Comparison of ENCODE assay signal across 13 cellular contexts in the genomic region with DNA sequence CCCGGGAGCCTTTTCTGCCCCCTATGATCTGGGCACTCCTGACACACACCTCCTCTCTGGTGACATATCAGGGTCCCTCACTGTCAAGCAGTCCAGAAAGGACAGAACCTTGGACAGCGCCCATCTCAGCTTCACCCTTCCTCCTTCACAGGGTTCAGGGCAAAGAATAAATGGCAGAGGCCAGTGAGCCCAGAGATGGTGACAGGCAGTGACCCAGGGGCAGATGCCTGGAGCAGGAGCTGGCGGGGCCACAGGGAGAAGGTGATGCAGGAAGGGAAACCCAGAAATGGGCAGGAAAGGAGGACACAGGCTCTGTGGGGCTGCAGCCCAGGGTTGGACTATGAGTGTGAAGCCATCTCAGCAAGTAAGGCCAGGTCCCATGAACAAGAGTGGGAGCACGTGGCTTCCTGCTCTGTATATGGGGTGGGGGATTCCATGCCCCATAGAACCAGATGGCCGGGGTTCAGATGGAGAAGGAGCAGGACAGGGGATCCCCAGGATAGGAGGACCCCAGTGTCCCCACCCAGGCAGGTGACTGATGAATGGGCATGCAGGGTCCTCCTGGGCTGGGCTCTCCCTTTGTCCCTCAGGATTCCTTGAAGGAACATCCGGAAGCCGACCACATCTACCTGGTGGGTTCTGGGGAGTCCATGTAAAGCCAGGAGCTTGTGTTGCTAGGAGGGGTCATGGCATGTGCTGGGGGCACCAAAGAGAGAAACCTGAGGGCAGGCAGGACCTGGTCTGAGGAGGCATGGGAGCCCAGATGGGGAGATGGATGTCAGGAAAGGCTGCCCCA. TPM values are rescaled to one million over a fixed set of nuclear protein-coding genes. Genes with fewer than 3 reads are reported as not detected.
DNase-seq lines count a peak whose midpoint lies in the region; ATAC-seq and TF ChIP-seq lines count a peak whose summit lies in the region.
"Had no signal": no experiment of that assay in that cellular context is flagged by ENCODE, and none has a peak within 500 bp of the region (broad histone marks: within the 10 kb centered on the region; RNA-seq: fewer than 3 reads in every experiment).

No MANE protein-coding gene starts in this region.

- no peaks in the 10 kb centered on the region for H3K36me3 ChIP-seq in IMR-90 (ENCODE audit: control insufficient read depth, insufficient read depth, low read length)
- H3K36me3 ChIP-seq: gastrocnemius medialis, tibial artery had no signal

- no peak overlapping the region for H3K18ac ChIP-seq in IMR-90 (ENCODE audit: low read depth, low read length)

- no peaks in the 10 kb centered on the region for H3K27me3 ChIP-seq in IMR-90 (ENCODE audit: control insufficient read depth, insufficient read depth, low read length)

- H4K91ac ChIP-seq in IMR-90 (ENCODE audit: insufficient read depth, low read depth, low read length) = no peak overlapping the region

- no peak overlapping the region for H2BK20ac ChIP-seq in IMR-90 (ENCODE audit: low read depth, low read length)

- no peak overlapping the region for H2BK120ac ChIP-seq in IMR-90 (ENCODE audit: low read depth, low read length)

- H2AK9ac ChIP-seq in IMR-90 (replicated peaks; ENCODE audit: low read depth, low read length, poor library complexity) = peak overlapping the region; percentile 16

- no peak overlapping the region for H3K4me2 ChIP-seq in IMR-90 (ENCODE audit: low read depth, low read length)

- no CpG with 5 or more reads among the region's 7 CpGs for WGBS in IMR-90 (ENCODE audit: extremely low coverage in 2 of 2, insufficient read length in 1 of 2), 2 experiments

- no TSS peak for BruUV-seq in IMR-90 (replicated peaks; lab: Mats Ljungman, UMichigan)

- intact Hi-C loops in IMR-90 (cut with micrococcal nuclease) = no loop called here

- H3K9ac ChIP-seq in IMR-90 (ENCODE audit: low read depth, low read length) = no peak overlapping the region

- H2BK5ac ChIP-seq in IMR-90 (ENCODE audit: low read depth, low read length, poor library complexity, severe bottlenecking) = no peak overlapping the region

- ATAC-seq in IMR-90 (ENCODE audit: low read depth) = peak; percentile 27; the same call in 1 of the 2 replicates
- no peak for ATAC-seq in GM21619 (IDR thresholded peaks at IDR 0.05; ENCODE audit: unreplicated experiment)
- ATAC-seq: gastrocnemius medialis, psoas muscle had no signal

- no peaks in the 10 kb centered on the region for H3K79me1 ChIP-seq in IMR-90 (ENCODE audit: low read depth in 1 of 2, low read length in 2 of 2)

- H3K4me3 ChIP-seq in IMR-90 (ENCODE audit: insufficient read depth, low read depth, low read length) = no peak overlapping the region
- H3K4me3 ChIP-seq: gastrocnemius medialis, lung, psoas muscle, tibial artery had no signal

- DNase-seq in EH (ENCODE audit: low read depth) (peak; percentile 26), IMR-90 (no peak), mesenteric fat pad (ENCODE audit: low spot score) (peak; percentile 68), H4 (ENCODE audit: low spot score) (no peak)
- peak; percentile 53 for DNase-seq in activated CD8-positive, alpha-beta memory T cell treated with anti-CD3 and anti-CD28 coated beads for 24 hours
- no peak for DNase-seq in central memory CD4-positive, alpha-beta T cell
- DNase-seq: DMS 273 treated with DMSO at 0.1 percent for 48 hours, gastrocnemius medialis, NCI-H69, psoas muscle had no signal

- H4K8ac ChIP-seq in IMR-90 (ENCODE audit: low read depth in 2 of 2, low read length in 2 of 2) = no peak overlapping the region

- H3K56ac ChIP-seq in IMR-90 (ENCODE audit: extremely low read depth, insufficient read depth, low read length) = no peak overlapping the region

- H4K20me1 ChIP-seq in IMR-90 (ENCODE audit: insufficient read depth, low read length) = no peaks in the 10 kb centered on the region

- no peak for TF ChIP-seq RAD21 in IMR-90 (IDR thresholded peaks at IDR 0.05; ENCODE audit: low read length)

- TF ChIP-seq CTCF in IMR-90 (conservative IDR thresholded peaks at IDR 0.05; ENCODE audit: low read depth, low read length) = no peak

- H4K5ac ChIP-seq in IMR-90 (ENCODE audit: low read depth, low read length) = no peak overlapping the region

- H3K4ac ChIP-seq in IMR-90 (ENCODE audit: low read depth, low read length) = no peak overlapping the region

- no peaks in the 10 kb centered on the region for H3K4me1 ChIP-seq in IMR-90 (ENCODE audit: control insufficient read depth, insufficient read depth, low read length)
- H3K4me1 ChIP-seq: gastrocnemius medialis, psoas muscle, tibial artery had no signal

- no peak overlapping the region for H2BK15ac ChIP-seq in IMR-90 (ENCODE audit: low read depth, low read length)

- POLR2A ChIA-PET in IMR-90 (lab: Charles Lee; ENCODE audit: unreplicated experiment) = no interaction called here

- no peak overlapping the region for H2AK5ac ChIP-seq in IMR-90 (ENCODE audit: low read depth, low read length)

- CTCF ChIA-PET in IMR-90 (lab: Yijun Ruan, JAX) = no interaction called here

- dilution Hi-C loops in IMR-90 (cut with HindIII; ENCODE audit: low sequenced_read_pairs, unreplicated experiment) = no loop called here

- H3K23ac ChIP-seq in IMR-90 (ENCODE audit: low read depth, low read length) = no peak overlapping the region

- H3K27ac ChIP-seq in IMR-90 (ENCODE audit: insufficient read depth, low read length) = no peak overlapping the region
- H3K27ac ChIP-seq: gastrocnemius medialis, psoas muscle, tibial artery had no signal

- H3K9me3 ChIP-seq in IMR-90 (ENCODE audit: control insufficient read depth, insufficient read depth, low read length) = no peaks in the 10 kb centered on the region
- H3K9me3 ChIP-seq: gastrocnemius medialis, psoas muscle had no signal

- no peak overlapping the region for H2AFZ ChIP-seq in IMR-90 (replicated peaks; ENCODE audit: low read length, poor library complexity)

- H3K14ac ChIP-seq in IMR-90 (replicated peaks; ENCODE audit: low read depth, low read length) = no peak overlapping the region

- no peak for TF ChIP-seq POLR2A in IMR-90 (IDR thresholded peaks at IDR 0.05; ENCODE audit: low read depth, low read length)

- in situ Hi-C loops in IMR-90 (cut with MboI; ENCODE audit: low sequenced_read_pairs) = no loop called here

- no peaks in the 10 kb centered on the region for H3K9me1 ChIP-seq in IMR-90 (ENCODE audit: insufficient read depth, low read length)

TF ChIP-seq in IMR-90, 13 proteins besides CTCF, POLR2A, EP300 and RAD21:
- TF ChIP-seq FOS (IDR thresholded peaks at IDR 0.05; ENCODE audit: low read depth, low read length) (no peak), SMC3 (IDR thresholded peaks at IDR 0.05; ENCODE audit: low read depth, low read length) (no peak), RFX5 (IDR thresholded peaks at IDR 0.05; ENCODE audit: low read depth, low read length) (no peak)
- TF ChIP-seq, protein P1, sequence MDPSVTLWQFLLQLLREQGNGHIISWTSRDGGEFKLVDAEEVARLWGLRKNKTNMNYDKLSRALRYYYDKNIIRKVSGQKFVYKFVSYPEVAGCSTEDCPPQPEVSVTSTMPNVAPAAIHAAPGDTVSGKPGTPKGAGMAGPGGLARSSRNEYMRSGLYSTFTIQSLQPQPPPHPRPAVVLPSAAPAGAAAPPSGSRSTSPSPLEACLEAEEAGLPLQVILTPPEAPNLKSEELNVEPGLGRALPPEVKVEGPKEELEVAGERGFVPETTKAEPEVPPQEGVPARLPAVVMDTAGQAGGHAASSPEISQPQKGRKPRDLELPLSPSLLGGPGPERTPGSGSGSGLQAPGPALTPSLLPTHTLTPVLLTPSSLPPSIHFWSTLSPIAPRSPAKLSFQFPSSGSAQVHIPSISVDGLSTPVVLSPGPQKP (IDR thresholded peaks at IDR 0.05; ENCODE audit: borderline replicate concordance, low read depth, low read length) = no peak

RNA-seq across cellular contexts. Expression of a gene that starts 8.5 kb away (rescaled TPM):
- total RNA-seq in IMR-90 (2012; rRNA removed) (not detected in 2 replicates), mesenteric fat pad (not detected)
- not detected in 2 replicates for polyA plus RNA-seq in IMR-90 (2012; rRNA removed)
- not detected in 2 replicates for polyA plus RNA-seq in IMR-90 (2012; cell fraction: cytosol; rRNA removed)
- polyA plus RNA-seq in IMR-90 (2012; cell fraction: nucleus; rRNA removed; ENCODE audit: low replicate concordance) = not detected in 2 replicates
- total RNA-seq in H4 (2014; rRNA removed; shearing (Covaris generic)) = not detected in 2 replicates

RNA-seq across cellular contexts. Expression of a gene that starts 11.8 kb away (rescaled TPM):
- total RNA-seq in IMR-90 (2012; rRNA removed) (not detected in 2 replicates), mesenteric fat pad (0.35 TPM)
- polyA plus RNA-seq in IMR-90 (2012; rRNA removed) = not detected in 2 replicates
- not detected in 2 replicates for polyA plus RNA-seq in IMR-90 (2012; cell fraction: cytosol; rRNA removed)
- polyA plus RNA-seq in IMR-90 (2012; cell fraction: nucleus; rRNA removed; ENCODE audit: low replicate concordance) = not detected in 2 replicates
- not detected in 2 replicates for total RNA-seq in H4 (2014; rRNA removed; shearing (Covaris generic))

RNA-seq across cellular contexts. Expression of a gene that starts 58.7 kb away (rescaled TPM):
- not detected in 2 replicates for total RNA-seq in IMR-90 (2012; rRNA removed)
- polyA plus RNA-seq in IMR-90 (2012; rRNA removed) = not detected in 2 replicates
- not detected in 2 replicates for polyA plus RNA-seq in IMR-90 (2012; cell fraction: cytosol; rRNA removed)
- not detected in 2 replicates for polyA plus RNA-seq in IMR-90 (2012; cell fraction: nucleus; rRNA removed; ENCODE audit: low replicate concordance)
- total RNA-seq in mesenteric fat pad = 0.22 TPM
- total RNA-seq in H4 (2014; rRNA removed; shearing (Covaris generic)) = not detected in 2 replicates

Comparison
In these comparisons a context has a peak if more than half of its experiments do, and no peak if none do; other contexts are left out.
1. DNase-seq: peak in EH (single experiment), activated CD8-positive, alpha-beta memory T cell treated with anti-CD3 and anti-CD28 coated beads for 24 hours (single experiment) and mesenteric fat pad (single experiment); none in IMR-90 (single experiment), H4 (single experiment) and central memory CD4-positive, alpha-beta T cell (single experiment).